ENCODE assay signal across 31 cellular contexts in the genomic region with DNA sequence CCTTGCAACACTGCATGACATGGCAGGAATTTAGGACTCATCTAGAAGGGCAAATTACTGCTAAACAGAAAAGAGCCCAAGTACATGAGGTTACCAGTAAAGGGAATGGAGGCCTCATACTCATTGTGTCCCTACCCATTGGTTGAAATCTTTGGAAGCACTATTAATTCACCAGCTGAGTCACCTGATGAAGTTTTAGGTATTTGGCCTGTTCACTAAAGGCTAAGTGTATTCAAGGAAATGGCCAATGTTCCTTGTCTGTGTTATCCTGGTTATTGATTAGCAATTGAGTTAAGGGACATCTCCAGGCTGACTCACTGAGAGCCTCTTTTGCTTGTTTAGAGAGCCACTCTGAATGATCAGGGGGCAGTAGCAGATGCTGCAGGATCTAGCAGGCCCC.
"Had no signal": no experiment of that assay in that cellular context is flagged by ENCODE, and none has a peak within 500 bp of the region (broad histone marks: within the 10 kb centered on the region; RNA-seq: fewer than 3 reads in every experiment).

No MANE protein-coding gene starts in this region.

- H3K36me3 ChIP-seq: adrenal gland, brain microvascular endothelial cell, breast epithelium had no signal

- DNase-seq: activated B cell treated with CpG ODN at 0.5 μM for 24 hours; activated CD4-positive, alpha-beta memory T cell treated with anti-CD3 and anti-CD28 coated beads for 36 hours; activated CD4-positive, alpha-beta T cell treated with anti-CD3 and anti-CD28 coated beads for 4 hours; activated CD4-positive, alpha-beta T cell treated with anti-CD3 and anti-CD28 coated beads, Interleukin-2, amount 10 ng/mL, durations not matched to agents 24 days and 14 days; activated CD4-positive, alpha-beta T cell treated with anti-CD3 and anti-CD28 coated beads, Interleukin-2, amount 50 U/mL, for 1 hour; activated CD4-positive, alpha-beta T cell treated with anti-CD3 and anti-CD28 coated beads, Interleukin-2, amount 50 U/mL, for 4 hours; activated CD4-positive, CD25-positive, alpha-beta regulatory T cell treated with anti-CD3 and anti-CD28 coated beads, Interleukin-2, amount 50 U/mL, for 72 hours; activated CD8-positive, alpha-beta memory T cell treated with anti-CD3 and anti-CD28 coated beads, Interleukin-2, amount 50 U/mL, for 4 hours; activated CD8-positive, alpha-beta T cell treated with anti-CD3 and anti-CD28 coated beads for 36 hours; activated effector memory CD4-positive, alpha-beta T cell treated with anti-CD3 and anti-CD28 coated beads, Interleukin-2, amount 50 U/mL, for 16 hours; activated gamma-delta T cell treated with Interleukin-2 at 50 U/mL for 16 hours; activated naive CD4-positive, alpha-beta T cell; activated naive CD4-positive, alpha-beta T cell treated with anti-CD3 and anti-CD28 coated beads for 36 hours; activated naive CD4-positive, alpha-beta T cell treated with anti-CD3 and anti-CD28 coated beads, Interleukin-2, amount 50 U/mL, for 16 hours; activated naive CD8-positive, alpha-beta T cell treated with anti-CD3 and anti-CD28 coated beads for 36 hours; activated T-cell treated with anti-CD3 and anti-CD28 coated beads for 4 hours; activated T-cell treated with anti-CD3 and anti-CD28 coated beads, Interleukin-2, amount 50 U/mL, for 1 hour; activated T-cell treated with anti-CD3 and anti-CD28 coated beads, Interleukin-2, amount 50 U/mL, for 4 hours; activated T-cell treated with anti-CD3 and anti-CD28 coated beads, Interleukin-2, amount 50 U/mL, for 72 hours; adrenal gland; amniotic stem cell; aorta; body of pancreas; brain microvascular endothelial cell; central memory CD4-positive, alpha-beta T cell; SW 1271; T-helper 1 cell; T-helper 2 cell; T-helper 9 cell had no signal

- H3K4me1 ChIP-seq: adrenal gland, body of pancreas, breast epithelium had no signal

- H3K9me3 ChIP-seq: adrenal gland, body of pancreas, breast epithelium had no signal

- H3K27me3 ChIP-seq: adrenal gland, body of pancreas, brain microvascular endothelial cell, breast epithelium had no signal

- H3K27ac ChIP-seq: adrenal gland, body of pancreas, brain microvascular endothelial cell, breast epithelium, VCaP had no signal

- H3K4me3 ChIP-seq: adrenal gland, body of pancreas, breast epithelium had no signal
